In genomic region chr10:17062009-17062408, GRCh38 we compare ENCODE assay signal across 11 cellular contexts.
DNase-seq lines count a peak whose midpoint lies in the region; ATAC-seq and TF ChIP-seq lines count a peak whose summit lies in the region.
"Had no signal": no experiment of that assay in that cellular context is flagged by ENCODE, and none has a peak within 500 bp of the region (broad histone marks: within the 10 kb centered on the region; RNA-seq: fewer than 3 reads in every experiment).

No MANE protein-coding gene starts in this region.

- H3K36me3 ChIP-seq in skeletal muscle satellite cell (ENCODE audit: insufficient read depth, low read length): no peaks in the 10 kb centered on the region

- peak overlapping the region; percentile 76 for H3K4me2 ChIP-seq in skeletal muscle satellite cell (ENCODE audit: low read length)

- no peaks in the 10 kb centered on the region for H3K27me3 ChIP-seq in skeletal muscle satellite cell (ENCODE audit: control insufficient read depth, insufficient read depth, low read length)

- DNase-seq in ELR (ENCODE audit: low read depth) (peak; percentile 91), fibroblast of pulmonary artery (ENCODE audit: low read depth) (peak; percentile 78), 8988T (no peak)
- DNase-seq: MM.1S; stimulated activated CD4-positive, alpha-beta T cell treated with anti-CD3 and anti-CD28 coated beads, Interleukin-15, amount 100 ng/mL, for 24 hours; substantia nigra had no signal

- H3K9me3 ChIP-seq in skeletal muscle satellite cell (replicated peaks; ENCODE audit: low read length): no peaks in the 10 kb centered on the region

- H3K4me3 ChIP-seq in fibroblast of pulmonary artery (replicated peaks; ENCODE audit: low read depth, low read length): no peak overlapping the region
- H3K4me3 ChIP-seq in skeletal muscle satellite cell (ENCODE audit: low read length): peak overlapping the region; percentile 19

- no peak for TF ChIP-seq CTCF in fibroblast of pulmonary artery (IDR thresholded peaks at IDR 0.05; ENCODE audit: low read length, missing control alignments)

- peaks cover 57% of the 10 kb centered on the region for H3K4me1 ChIP-seq in skeletal muscle satellite cell (ENCODE audit: control insufficient read depth, insufficient read depth, low read length)

- H3K9ac ChIP-seq in skeletal muscle satellite cell (ENCODE audit: low read depth, low read length): peak overlapping the region; percentile 81

- ATAC-seq in SK-N-SH treated with all-trans-retinoic acid at 6 μM for 48 hours: peak; percentile 59
- no peak for ATAC-seq in GM21526 (IDR thresholded peaks at IDR 0.05; ENCODE audit: low FRiP score, unreplicated experiment)
- ATAC-seq in GM18861 (IDR thresholded peaks at IDR 0.05; ENCODE audit: unreplicated experiment): no peak
- ATAC-seq in GM18868 (IDR thresholded peaks at IDR 0.05; ENCODE audit: unreplicated experiment): no peak

TF ChIP-seq in SK-N-SH treated with all-trans-retinoic acid at 6 μM for 48 hours, 23 proteins besides CTCF, POLR2A, EP300 and RAD21:
- TF ChIP-seq CREB5 (CRISPR knock-in tag; IDR thresholded peaks at IDR 0.05; ENCODE audit: low read depth): no peak
- peak; percentile 38; the same call in 1 of the 2 replicates for TF ChIP-seq ZC3H10 (CRISPR knock-in tag; IDR thresholded peaks at IDR 0.05)
